1 cellular context compared by ENCODE assay signal in the genomic region with DNA sequence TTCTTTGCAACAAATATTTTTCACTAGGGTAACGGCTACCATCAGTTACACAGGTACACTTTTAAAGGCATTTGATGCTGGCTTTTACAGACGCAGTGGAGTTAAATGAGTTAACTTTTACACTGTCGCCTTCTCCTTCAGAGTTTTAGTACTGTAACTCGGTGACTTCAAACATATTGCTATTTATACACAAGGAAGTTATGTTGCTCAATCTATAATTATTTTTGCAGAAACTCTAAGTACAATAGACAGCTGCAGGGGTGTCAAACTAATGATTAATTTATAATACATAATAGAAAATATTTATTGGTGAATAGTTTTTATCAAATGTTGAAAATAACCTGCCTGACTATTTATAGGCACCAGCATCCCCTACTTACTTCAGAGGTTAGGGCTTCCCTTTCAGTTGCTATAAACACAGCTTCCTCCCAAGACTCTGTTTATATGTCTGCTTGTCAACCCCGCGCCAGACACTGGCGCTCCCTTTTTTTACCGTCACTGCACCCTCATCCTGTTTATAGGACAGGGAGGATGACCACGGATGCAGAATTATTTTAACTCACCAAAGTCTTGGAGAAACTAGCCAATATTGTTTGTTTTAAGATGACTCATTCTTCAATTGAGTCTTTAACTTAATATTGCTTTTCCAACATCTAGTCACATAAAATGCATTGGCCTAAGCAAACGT.
TF ChIP-seq lines count a peak whose summit lies in the region.

No MANE protein-coding gene starts in this region.

TF ChIP-seq in IMR-90, 13 proteins besides CTCF, POLR2A, EP300 and RAD21 (continued from another document):
- TF ChIP-seq, protein P1, sequence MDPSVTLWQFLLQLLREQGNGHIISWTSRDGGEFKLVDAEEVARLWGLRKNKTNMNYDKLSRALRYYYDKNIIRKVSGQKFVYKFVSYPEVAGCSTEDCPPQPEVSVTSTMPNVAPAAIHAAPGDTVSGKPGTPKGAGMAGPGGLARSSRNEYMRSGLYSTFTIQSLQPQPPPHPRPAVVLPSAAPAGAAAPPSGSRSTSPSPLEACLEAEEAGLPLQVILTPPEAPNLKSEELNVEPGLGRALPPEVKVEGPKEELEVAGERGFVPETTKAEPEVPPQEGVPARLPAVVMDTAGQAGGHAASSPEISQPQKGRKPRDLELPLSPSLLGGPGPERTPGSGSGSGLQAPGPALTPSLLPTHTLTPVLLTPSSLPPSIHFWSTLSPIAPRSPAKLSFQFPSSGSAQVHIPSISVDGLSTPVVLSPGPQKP (IDR thresholded peaks at IDR 0.05; ENCODE audit: borderline replicate concordance, low read depth, low read length), result no peak
- TF ChIP-seq MAFK (IDR thresholded peaks at IDR 0.05; ENCODE audit: low read depth, low read length), result no peak; the same call in 1 of the 2 replicates
TF ChIP-seq in IMR-90: peak in this region for 5.
